In the genomic region with DNA sequence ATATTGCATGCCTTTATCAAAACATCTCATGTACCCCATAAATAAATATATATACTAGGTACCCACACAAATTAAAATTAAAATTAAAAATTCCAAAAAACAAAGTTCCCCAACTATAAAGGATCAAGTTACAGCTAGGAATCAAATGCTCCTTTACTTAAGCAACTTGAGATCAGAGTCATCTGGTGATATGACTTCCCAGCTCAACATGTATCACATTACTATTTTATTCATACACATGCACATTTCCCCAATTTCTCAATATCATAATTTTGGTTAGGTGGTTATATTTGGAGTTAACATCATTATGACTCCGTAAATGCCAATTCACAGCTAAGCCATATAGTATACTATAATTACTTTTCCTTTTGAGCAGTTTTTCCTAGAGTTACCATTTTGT, we compare ENCODE assay signal across 15 cellular contexts.
A peak's percentile ranks its signal among the peaks of the same experiment; 100 is the strongest.
DNase-seq lines count a peak whose midpoint lies in the region; ATAC-seq and TF ChIP-seq lines count a peak whose summit lies in the region.
"Had no signal": no experiment of that assay in that cellular context is flagged by ENCODE, and none has a peak within 500 bp of the region (broad histone marks: within the 10 kb centered on the region; RNA-seq: fewer than 3 reads in every experiment).

No MANE protein-coding gene starts in this region.

- TF ChIP-seq CTCF in fibroblast of mammary gland (conservative IDR thresholded peaks at IDR 0.05; ENCODE audit: control insufficient read depth, insufficient read depth, low read depth, low read length) = no peak

- no peak for ATAC-seq in HG03175 (IDR thresholded peaks at IDR 0.05; ENCODE audit: unreplicated experiment)

- DNase-seq in LHCN-M2 (ENCODE audit: low read depth) = peak; percentile 51
- DNase-seq in fibroblast of mammary gland (ENCODE audit: low read depth) = peak; percentile 6
- peak; percentile 11 for DNase-seq in myocyte (ENCODE audit: low read depth)
- no peak for DNase-seq in NCI-H510A (lab: John Stamatoyannopoulos, UW)
- no peak for DNase-seq in HCEC 1CT
- DNase-seq: C1 segment of cervical spinal cord; Calu3; CD4-positive, alpha-beta memory T cell; COR-L47; DMS53; DMS79 treated with DMSO at 0.1 percent for 48 hours; GF-D8; GOT3 had no signal

- no peak overlapping the region for H3K4me3 ChIP-seq in fibroblast of mammary gland (ENCODE audit: control insufficient read depth, low read depth, low read length)
- H3K4me3 ChIP-seq: HAP-1 had no signal

Comparison
In these comparisons a context has a peak if more than half of its experiments do, and no peak if none do; other contexts are left out.
1. DNase-seq: peak in LHCN-M2 (single experiment), fibroblast of mammary gland (single experiment) and myocyte (single experiment); none in NCI-H510A (single experiment) and HCEC 1CT (single experiment).